In genomic region chr1:60948486-60948885, GRCh38 we compare ENCODE assay signal across 1 cellular context.
TF ChIP-seq lines count a peak whose summit lies in the region.

No MANE protein-coding gene starts in this region.

TF ChIP-seq in K562, 482 proteins besides CTCF, POLR2A, EP300 and RAD21 (continued from another document):
- TF ChIP-seq ATF4 (CRISPR knock-in tag; IDR thresholded peaks at IDR 0.05), result no peak
